ENCODE assay signal across 2 cellular contexts in genomic region chr2:45872211-45872610, GRCh38.
TF ChIP-seq lines count a peak whose summit lies in the region.

No MANE protein-coding gene starts in this region.

TF ChIP-seq in IMR-90, 13 proteins besides CTCF, POLR2A, EP300 and RAD21 (continued from another document):
- TF ChIP-seq ELK1 (IDR thresholded peaks at IDR 0.05; ENCODE audit: borderline replicate concordance, low read depth, low read length) (no peak), MAFK (IDR thresholded peaks at IDR 0.05; ENCODE audit: low read depth, low read length) (no peak), CEBPB (IDR thresholded peaks at IDR 0.05; ENCODE audit: low read depth, low read length) (no peak), USF2 (IDR thresholded peaks at IDR 0.05; ENCODE audit: low read depth, low read length) (no peak), CHD1 (IDR thresholded peaks at IDR 0.05; ENCODE audit: low read depth, low read length) (no peak), BHLHE40 (IDR thresholded peaks at IDR 0.05; ENCODE audit: low read depth, low read length) (no peak), FOS (IDR thresholded peaks at IDR 0.05; ENCODE audit: low read depth, low read length) (no peak), SMC3 (IDR thresholded peaks at IDR 0.05; ENCODE audit: low read depth, low read length) (no peak)

TF ChIP-seq in GM12878, 131 proteins besides CTCF, POLR2A, EP300 and RAD21 (continued from another document):
- TF ChIP-seq PRDM15 (CRISPR knock-in tag; IDR thresholded peaks at IDR 0.05) (no peak), ATF2 (IDR thresholded peaks at IDR 0.05; ENCODE audit: low read length) (no peak)
